16 cellular contexts compared by ENCODE assay signal in genomic region chr10:45558406-45558805, GRCh38.
DNase-seq lines count a peak whose midpoint lies in the region; ATAC-seq and TF ChIP-seq lines count a peak whose summit lies in the region.
"Had no signal": no experiment of that assay in that cellular context is flagged by ENCODE, and none has a peak within 500 bp of the region (broad histone marks: within the 10 kb centered on the region; RNA-seq: fewer than 3 reads in every experiment).

No MANE protein-coding gene starts in this region.

- CTCF ChIA-PET in activated CD4-positive, alpha-beta T cell treated with anti-CD3 and anti-CD28 coated beads for 36 hours (lab: Charles Lee), result no interaction called here

- peak overlapping the region; percentile 79 for H3K27ac ChIP-seq in neutrophil
- H3K27ac ChIP-seq: lower lobe of right lung, stomach had no signal

- H3K27me3 Mint-ChIP-seq in activated CD4-positive, alpha-beta T cell treated with anti-CD3 and anti-CD28 coated beads for 36 hours, result no peaks in the 10 kb centered on the region
- no peaks in the 10 kb centered on the region for H3K27me3 Mint-ChIP-seq in central memory CD8-positive, alpha-beta T cell

- POLR2A ChIA-PET in activated CD4-positive, alpha-beta T cell treated with anti-CD3 and anti-CD28 coated beads for 36 hours (lab: Charles Lee), result no interaction called here

- TF ChIP-seq POLR2A in NB4 (IDR thresholded peaks at IDR 0.05; ENCODE audit: extremely low read depth, insufficient read length), result no peak

- no peak overlapping the region for H3K4me3 ChIP-seq in NB4 (ENCODE audit: low read depth, low read length)
- H3K4me3 ChIP-seq in neutrophil (ENCODE audit: low read depth in 1 of 2, low read length in 1 of 2), result no peak overlapping the region
- H3K4me3 ChIP-seq: lower lobe of right lung, stomach had no signal

- no peaks in the 10 kb centered on the region for H3K36me3 Mint-ChIP-seq in activated CD4-positive, alpha-beta T cell treated with anti-CD3 and anti-CD28 coated beads for 36 hours (ENCODE audit: low read depth)
- no peaks in the 10 kb centered on the region for H3K36me3 Mint-ChIP-seq in central memory CD8-positive, alpha-beta T cell (ENCODE audit: insufficient read depth)

- intact Hi-C loops in activated CD4-positive, alpha-beta T cell treated with anti-CD3 and anti-CD28 coated beads for 36 hours (cut with DNase I, micrococcal nuclease), result no loop called here

- H3K27me3 ChIP-seq in neutrophil, result no peaks in the 10 kb centered on the region
- H3K27me3 ChIP-seq: stomach had no signal

- H3K4me3 Mint-ChIP-seq in activated CD4-positive, alpha-beta T cell treated with anti-CD3 and anti-CD28 coated beads for 36 hours, result no peak overlapping the region
- peak overlapping the region; percentile 42 for H3K4me3 Mint-ChIP-seq in central memory CD8-positive, alpha-beta T cell

- peak overlapping the region; percentile 65 for H3K27ac Mint-ChIP-seq in activated CD4-positive, alpha-beta T cell treated with anti-CD3 and anti-CD28 coated beads for 36 hours
- peak overlapping the region; percentile 80 for H3K27ac Mint-ChIP-seq in central memory CD8-positive, alpha-beta T cell (ENCODE audit: low read depth)

- H3K9me3 Mint-ChIP-seq in activated CD4-positive, alpha-beta T cell treated with anti-CD3 and anti-CD28 coated beads for 36 hours (ENCODE audit: low read depth), result no peaks in the 10 kb centered on the region
- H3K9me3 Mint-ChIP-seq in central memory CD8-positive, alpha-beta T cell, result no peaks in the 10 kb centered on the region

- peaks cover 18 to 36% of the 10 kb centered on the region in 2 experiments for H3K4me1 ChIP-seq in neutrophil (ENCODE audit: control insufficient read depth in 1 of 2, insufficient read depth in 1 of 2, low read depth in 1 of 2, low read length in 1 of 2)

- H3K36me3 ChIP-seq in neutrophil, result peaks cover 4% of the 10 kb centered on the region
- H3K36me3 ChIP-seq: lower lobe of right lung had no signal

- H3K4me1 Mint-ChIP-seq in activated CD4-positive, alpha-beta T cell treated with anti-CD3 and anti-CD28 coated beads for 36 hours, result peaks cover 30% of the 10 kb centered on the region
- peaks cover 40% of the 10 kb centered on the region for H3K4me1 Mint-ChIP-seq in central memory CD8-positive, alpha-beta T cell

- TF ChIP-seq CTCF in NB4 (IDR thresholded peaks at IDR 0.05; ENCODE audit: low read depth, low read length), result no peak
- no peak for TF ChIP-seq CTCF in neutrophil (IDR thresholded peaks at IDR 0.05)

- DNase-seq in activated CD4-positive, alpha-beta T cell treated with anti-CD3 and anti-CD28 coated beads for 36 hours, result no peak
- no peak for DNase-seq in activated CD4-positive, alpha-beta T cell treated with anti-CD3 and anti-CD28 coated beads for 4 hours
- DNase-seq in NB4 (ENCODE audit: low read depth), result peak; percentile 24
- no peak for DNase-seq in central memory CD8-positive, alpha-beta T cell (ENCODE audit: low spot score in 2 of 2)
- no peak for DNase-seq in MV-4-11 (lab: John Stamatoyannopoulos, UW)
- no peak for DNase-seq in NCI-H1092 (lab: John Stamatoyannopoulos, UW)
- DNase-seq in cerebellar cortex (ENCODE audit: low spot score), result no peak
- DNase-seq: cortex of kidney, GDM1, Karpas-422, lower lobe of right lung, NCI-H1930, NCI-H524, stomach, T1000 had no signal

- ATAC-seq in activated CD4-positive, alpha-beta T cell treated with anti-CD3 and anti-CD28 coated beads for 36 hours, result no peak
- no peak for ATAC-seq in central memory CD8-positive, alpha-beta T cell (replicated peaks; ENCODE audit: extremely low read depth, poor library complexity, severe bottlenecking)
- ATAC-seq: lower lobe of right lung had no signal

- no peaks in the 10 kb centered on the region for H3K9me3 ChIP-seq in neutrophil
- H3K9me3 ChIP-seq: lower lobe of right lung had no signal
